In the genomic region with DNA sequence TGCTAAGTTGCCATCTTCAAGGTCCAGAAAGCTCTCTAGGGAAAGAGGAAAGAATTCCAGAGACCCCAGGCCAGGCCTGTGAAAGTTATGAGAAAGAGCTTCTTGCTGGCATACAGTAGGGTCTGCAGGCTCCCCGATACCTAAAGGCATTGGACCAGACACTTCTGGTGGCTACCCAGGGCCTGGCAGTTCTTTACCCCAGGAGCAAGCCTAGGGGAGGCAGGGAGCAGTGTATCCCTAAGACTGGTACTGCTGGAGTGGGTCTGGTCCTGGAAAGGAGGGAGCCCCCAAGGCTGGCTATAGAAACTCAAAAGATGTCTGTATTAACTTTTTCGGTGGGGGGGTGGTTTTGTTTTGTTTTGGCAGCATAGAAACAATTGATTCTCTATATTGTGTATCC, we compare ENCODE assay signal across 1 cellular context.
TF ChIP-seq lines count a peak whose summit lies in the region.

No MANE protein-coding gene starts in this region.

TF ChIP-seq in GM23338, 12 proteins besides CTCF, POLR2A, EP300 and RAD21 (continued from another document):
- TF ChIP-seq, protein P1, sequence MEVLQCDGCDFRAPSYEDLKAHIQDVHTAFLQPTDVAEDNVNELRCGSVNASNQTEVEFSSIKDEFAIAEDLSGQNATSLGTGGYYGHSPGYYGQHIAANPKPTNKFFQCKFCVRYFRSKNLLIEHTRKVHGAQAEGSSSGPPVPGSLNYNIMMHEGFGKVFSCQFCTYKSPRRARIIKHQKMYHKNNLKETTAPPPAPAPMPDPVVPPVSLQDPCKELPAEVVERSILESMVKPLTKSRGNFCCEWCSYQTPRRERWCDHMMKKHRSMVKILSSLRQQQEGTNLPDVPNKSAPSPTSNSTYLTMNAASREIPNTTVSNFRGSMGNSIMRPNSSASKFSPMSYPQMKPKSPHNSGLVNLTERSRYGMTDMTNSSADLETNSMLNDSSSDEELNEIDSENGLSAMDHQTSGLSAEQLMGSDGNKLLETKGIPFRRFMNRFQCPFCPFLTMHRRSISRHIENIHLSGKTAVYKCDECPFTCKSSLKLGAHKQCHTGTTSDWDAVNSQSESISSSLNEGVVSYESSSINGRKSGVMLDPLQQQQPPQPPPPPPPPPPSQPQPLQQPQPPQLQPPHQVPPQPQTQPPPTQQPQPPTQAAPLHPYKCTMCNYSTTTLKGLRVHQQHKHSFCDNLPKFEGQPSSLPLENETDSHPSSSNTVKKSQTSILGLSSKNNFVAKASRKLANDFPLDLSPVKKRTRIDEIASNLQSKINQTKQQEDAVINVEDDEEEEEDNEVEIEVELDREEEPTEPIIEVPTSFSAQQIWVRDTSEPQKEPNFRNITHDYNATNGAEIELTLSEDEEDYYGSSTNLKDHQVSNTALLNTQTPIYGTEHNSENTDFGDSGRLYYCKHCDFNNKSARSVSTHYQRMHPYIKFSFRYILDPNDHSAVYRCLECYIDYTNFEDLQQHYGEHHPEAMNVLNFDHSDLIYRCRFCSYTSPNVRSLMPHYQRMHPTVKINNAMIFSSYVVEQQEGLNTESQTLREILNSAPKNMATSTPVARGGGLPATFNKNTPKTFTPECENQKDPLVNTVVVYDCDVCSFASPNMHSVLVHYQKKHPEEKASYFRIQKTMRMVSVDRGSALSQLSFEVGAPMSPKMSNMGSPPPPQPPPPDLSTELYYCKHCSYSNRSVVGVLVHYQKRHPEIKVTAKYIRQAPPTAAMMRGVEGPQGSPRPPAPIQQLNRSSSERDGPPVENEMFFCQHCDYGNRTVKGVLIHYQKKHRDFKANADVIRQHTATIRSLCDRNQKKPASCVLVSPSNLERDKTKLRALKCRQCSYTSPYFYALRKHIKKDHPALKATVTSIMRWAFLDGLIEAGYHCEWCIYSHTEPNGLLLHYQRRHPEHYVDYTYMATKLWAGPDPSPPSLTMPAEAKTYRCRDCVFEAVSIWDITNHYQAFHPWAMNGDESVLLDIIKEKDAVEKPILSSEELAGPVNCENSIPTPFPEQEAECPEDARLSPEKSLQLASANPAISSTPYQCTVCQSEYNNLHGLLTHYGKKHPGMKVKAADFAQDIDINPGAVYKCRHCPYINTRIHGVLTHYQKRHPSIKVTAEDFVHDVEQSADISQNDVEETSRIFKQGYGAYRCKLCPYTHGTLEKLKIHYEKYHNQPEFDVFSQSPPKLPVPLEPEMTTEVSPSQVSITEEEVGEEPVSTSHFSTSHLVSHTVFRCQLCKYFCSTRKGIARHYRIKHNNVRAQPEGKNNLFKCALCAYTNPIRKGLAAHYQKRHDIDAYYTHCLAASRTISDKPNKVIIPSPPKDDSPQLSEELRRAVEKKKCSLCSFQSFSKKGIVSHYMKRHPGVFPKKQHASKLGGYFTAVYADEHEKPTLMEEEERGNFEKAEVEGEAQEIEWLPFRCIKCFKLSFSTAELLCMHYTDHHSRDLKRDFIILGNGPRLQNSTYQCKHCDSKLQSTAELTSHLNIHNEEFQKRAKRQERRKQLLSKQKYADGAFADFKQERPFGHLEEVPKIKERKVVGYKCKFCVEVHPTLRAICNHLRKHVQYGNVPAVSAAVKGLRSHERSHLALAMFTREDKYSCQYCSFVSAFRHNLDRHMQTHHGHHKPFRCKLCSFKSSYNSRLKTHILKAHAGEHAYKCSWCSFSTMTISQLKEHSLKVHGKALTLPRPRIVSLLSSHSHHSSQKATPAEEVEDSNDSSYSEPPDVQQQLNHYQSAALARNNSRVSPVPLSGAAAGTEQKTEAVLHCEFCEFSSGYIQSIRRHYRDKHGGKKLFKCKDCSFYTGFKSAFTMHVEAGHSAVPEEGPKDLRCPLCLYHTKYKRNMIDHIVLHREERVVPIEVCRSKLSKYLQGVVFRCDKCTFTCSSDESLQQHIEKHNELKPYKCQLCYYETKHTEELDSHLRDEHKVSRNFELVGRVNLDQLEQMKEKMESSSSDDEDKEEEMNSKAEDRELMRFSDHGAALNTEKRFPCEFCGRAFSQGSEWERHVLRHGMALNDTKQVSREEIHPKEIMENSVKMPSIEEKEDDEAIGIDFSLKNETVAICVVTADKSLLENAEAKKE (CRISPR knock-in tag; IDR thresholded peaks at IDR 0.05): no peak
- TF ChIP-seq CREB1 (CRISPR knock-in tag; IDR thresholded peaks at IDR 0.05; ENCODE audit: low read depth) (no peak), EZH2 (IDR thresholded peaks at IDR 0.05; ENCODE audit: low read depth, unreplicated experiment) (no peak), ZNF114 (CRISPR knock-in tag; IDR thresholded peaks at IDR 0.05) (no peak), NANOG (IDR thresholded peaks at IDR 0.05; ENCODE audit: borderline replicate concordance) (no peak)
- TF ChIP-seq, protein P2, sequence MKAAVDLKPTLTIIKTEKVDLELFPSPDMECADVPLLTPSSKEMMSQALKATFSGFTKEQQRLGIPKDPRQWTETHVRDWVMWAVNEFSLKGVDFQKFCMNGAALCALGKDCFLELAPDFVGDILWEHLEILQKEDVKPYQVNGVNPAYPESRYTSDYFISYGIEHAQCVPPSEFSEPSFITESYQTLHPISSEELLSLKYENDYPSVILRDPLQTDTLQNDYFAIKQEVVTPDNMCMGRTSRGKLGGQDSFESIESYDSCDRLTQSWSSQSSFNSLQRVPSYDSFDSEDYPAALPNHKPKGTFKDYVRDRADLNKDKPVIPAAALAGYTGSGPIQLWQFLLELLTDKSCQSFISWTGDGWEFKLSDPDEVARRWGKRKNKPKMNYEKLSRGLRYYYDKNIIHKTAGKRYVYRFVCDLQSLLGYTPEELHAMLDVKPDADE (IDR thresholded peaks at IDR 0.05): no peak
